In genomic region chr14:89836830-89837469, GRCh38 we compare ENCODE assay signal across 2 cellular contexts.
TF ChIP-seq lines count a peak whose summit lies in the region.

No MANE protein-coding gene starts in this region.

TF ChIP-seq in liver, 16 proteins besides CTCF, POLR2A, EP300 and RAD21:
- TF ChIP-seq REST (IDR thresholded peaks at IDR 0.05) (no peak), HNF4A (conservative IDR thresholded peaks at IDR 0.05) (peak; percentile 52 to 63), GABPA (IDR thresholded peaks at IDR 0.05 in 1 of 2, conservative IDR thresholded peaks at IDR 0.05 in 1 of 2) (no peak)

TF ChIP-seq in HepG2, 621 proteins besides CTCF, POLR2A, EP300 and RAD21 (continued from another document):
- TF ChIP-seq BATF2 (CRISPR knock-in tag; IDR thresholded peaks at IDR 0.05) (no peak), ZNF614 (CRISPR knock-in tag; IDR thresholded peaks at IDR 0.05; ENCODE audit: borderline replicate concordance) (no peak), ZNF879 (CRISPR knock-in tag; IDR thresholded peaks at IDR 0.05) (no peak), TCF7L2 (IDR thresholded peaks at IDR 0.05; ENCODE audit: low read depth, low read length) (no peak)
